Comparison of ENCODE assay signal across 24 cellular contexts in genomic region chr1:244027491-244027890, GRCh38.
"Had no signal": no experiment of that assay in that cellular context is flagged by ENCODE, and none has a peak within 500 bp of the region (broad histone marks: within the 10 kb centered on the region; RNA-seq: fewer than 3 reads in every experiment).

No MANE protein-coding gene starts in this region.

- H3K27me3 ChIP-seq: brain microvascular endothelial cell, dorsolateral prefrontal cortex had no signal

- H3K4me3 ChIP-seq: coronary artery, dorsolateral prefrontal cortex had no signal

- H3K36me3 ChIP-seq: brain microvascular endothelial cell had no signal

- H3K27ac ChIP-seq: brain microvascular endothelial cell, coronary artery, dorsolateral prefrontal cortex had no signal

- ATAC-seq: activated CD8-positive, alpha-beta T cell treated with anti-CD3 and anti-CD28 coated beads for 36 hours; activated T-cell treated with anti-CD3 and anti-CD28 coated beads, Interleukin-2, amount 50 U/mL, for 4 hours; activated T-helper 17 cell treated with anti-CD3 and anti-CD28 coated beads, Interleukin-2, amount 50 U/mL, for 72 hours; esophagus mucosa; WTC11 had no signal

- DNase-seq: activated CD4-positive, alpha-beta T cell treated with anti-CD3 and anti-CD28 coated beads for 1 hour; activated CD4-positive, alpha-beta T cell treated with anti-CD3 and anti-CD28 coated beads for 4 hours; activated CD4-positive, alpha-beta T cell treated with anti-CD3 and anti-CD28 coated beads, Interleukin-2, amount 50 U/mL, for 1 hour; activated CD4-positive, alpha-beta T cell treated with anti-CD3 and anti-CD28 coated beads, Interleukin-2, amount 50 U/mL, for 48 hours; activated CD8-positive, alpha-beta memory T cell treated with anti-CD3 and anti-CD28 coated beads for 24 hours; activated CD8-positive, alpha-beta T cell treated with anti-CD3 and anti-CD28 coated beads for 36 hours; activated effector memory CD4-positive, alpha-beta T cell treated with Interleukin-2 at 50 U/mL for 16 hours; activated gamma-delta T cell treated with Interleukin-2 at 50 U/mL for 16 hours; activated naive CD4-positive, alpha-beta T cell treated with anti-CD3 and anti-CD28 coated beads, Interleukin-2, amount 50 U/mL, for 16 hours; activated naive CD4-positive, alpha-beta T cell treated with Interleukin-2 at 50 U/mL for 16 hours; activated T-cell treated with anti-CD3 and anti-CD28 coated beads, Interleukin-2, amount 50 U/mL, for 4 hours; amniotic stem cell; anterior cingulate cortex; brain microvascular endothelial cell; dorsolateral prefrontal cortex; effector memory CD4-positive, alpha-beta T cell; endodermal cell; foreskin fibroblast; head of caudate nucleus; T-helper 2 cell had no signal
